ENCODE assay signal across 10 cellular contexts in genomic region chr3:131795382-131796085, GRCh38.
A peak's percentile ranks its signal among the peaks of the same experiment; 100 is the strongest.
DNase-seq lines count a peak whose midpoint lies in the region; ATAC-seq and TF ChIP-seq lines count a peak whose summit lies in the region.
"Had no signal": no experiment of that assay in that cellular context is flagged by ENCODE, and none has a peak within 500 bp of the region (broad histone marks: within the 10 kb centered on the region; RNA-seq: fewer than 3 reads in every experiment).

No MANE protein-coding gene starts in this region.

- peak; percentile 60 for ATAC-seq in HG02571 (IDR thresholded peaks at IDR 0.05; ENCODE audit: unreplicated experiment)
- no peak for ATAC-seq in activated CD4-positive, CD25-positive, alpha-beta regulatory T cell treated with anti-CD3 and anti-CD28 coated beads, Interleukin-2, amount 50 U/mL, for 24 hours

- H3K36me3 Mint-ChIP-seq in endodermal cell (ENCODE audit: low read depth), result no peaks in the 10 kb centered on the region
- H3K36me3 Mint-ChIP-seq: immature natural killer cell had no signal

- in situ Hi-C loops in GM13976 (cut with MboI; ENCODE audit: low sequenced_read_pairs, unreplicated experiment), result loop anchor here (10.0 kb wide), 1 partner anchor 229 kb away; no protein-coding TSS in a partner anchor

- 90 to 97% methylated on average over 3 of the region's 3 CpGs for WGBS in endodermal cell (ENCODE audit: insufficient coverage in 1 of 2, insufficient read length in 1 of 2), 2 experiments

- H3K36me3 ChIP-seq in endodermal cell (ENCODE audit: control insufficient read depth, insufficient read depth, low read length), result no peaks in the 10 kb centered on the region

- no peak overlapping the region for H3K4me3 Mint-ChIP-seq in endodermal cell
- H3K4me3 Mint-ChIP-seq: immature natural killer cell had no signal

- TF ChIP-seq CTCF in NB4 (IDR thresholded peaks at IDR 0.05; ENCODE audit: low read depth, low read length) (no peak), endodermal cell (conservative IDR thresholded peaks at IDR 0.05) (no peak), GM13976 (IDR thresholded peaks at IDR 0.05; ENCODE audit: borderline replicate concordance, control extremely low read depth, extremely low read depth, insufficient read depth, missing control alignments) (no peak)

- no peaks in the 10 kb centered on the region for H3K9me3 ChIP-seq in endodermal cell (ENCODE audit: control insufficient read depth, low read length)

- no peaks in the 10 kb centered on the region for H3K4me1 ChIP-seq in endodermal cell (ENCODE audit: control insufficient read depth, insufficient read depth, low read length)

- POLR2A ChIA-PET in HEK293T (lab: Yijun Ruan, JAX), result no interaction called here

- H3K4me1 Mint-ChIP-seq in endodermal cell, result peaks cover 7% of the 10 kb centered on the region

- no peaks in the 10 kb centered on the region for H3K9me3 Mint-ChIP-seq in endodermal cell
- H3K9me3 Mint-ChIP-seq: immature natural killer cell had no signal

- DNase-seq in DMS79 treated with DMSO at 0.1 percent for 48 hours (lab: John Stamatoyannopoulos, UW) (peak; percentile 97), NB4 (ENCODE audit: low read depth) (peak; percentile 64), endodermal cell (no peak), HEK293T (ENCODE audit: extremely low spot score) (no peak), 8988T (no peak), GM13976 (ENCODE audit: low spot score) (no peak)
- DNase-seq: NCI-H526 treated with DMSO at 0.1 percent for 48 hours had no signal

- no peak overlapping the region for H3K4me3 ChIP-seq in NB4 (ENCODE audit: low read depth, low read length)
- no peak overlapping the region for H3K4me3 ChIP-seq in endodermal cell (ENCODE audit: low read length)

- H3K9ac ChIP-seq in endodermal cell (ENCODE audit: extremely low read depth, low read length, poor library complexity, severe bottlenecking), result no peak overlapping the region

- no peak for TF ChIP-seq POLR2A in NB4 (IDR thresholded peaks at IDR 0.05; ENCODE audit: extremely low read depth, insufficient read length)

- CTCF ChIA-PET in HEK293T (lab: Yijun Ruan, JAX), result interaction anchor here (0.6 to 2.0 kb wide), 4 partner anchors 14 to 325 kb away, joined by 3 to 13 read pairs (median 3); no protein-coding TSS in a partner anchor

- H3K27me3 ChIP-seq in endodermal cell (ENCODE audit: control insufficient read depth, insufficient read depth, low read length, poor library complexity, severe bottlenecking), result peaks cover 5% of the 10 kb centered on the region

- no peaks in the 10 kb centered on the region for H3K27me3 Mint-ChIP-seq in endodermal cell (ENCODE audit: insufficient read depth)

- H3K27ac ChIP-seq in endodermal cell (ENCODE audit: low read depth, low read length), result peak overlapping the region; percentile 21

- no peak overlapping the region for H3K27ac Mint-ChIP-seq in endodermal cell
- H3K27ac Mint-ChIP-seq: immature natural killer cell had no signal

TF ChIP-seq in HEK293T, 16 proteins besides CTCF, POLR2A, EP300 and RAD21:
- TF ChIP-seq SUZ12 (IDR thresholded peaks at IDR 0.05) (no peak), ELF4 (IDR thresholded peaks at IDR 0.05) (no peak), PKNOX1 (IDR thresholded peaks at IDR 0.05) (no peak), LEF1 (IDR thresholded peaks at IDR 0.05; ENCODE audit: borderline replicate concordance) (no peak), FOXK2 (IDR thresholded peaks at IDR 0.05) (no peak), NFRKB (IDR thresholded peaks at IDR 0.05) (no peak), FOXA1 (IDR thresholded peaks at IDR 0.05) (no peak)

Comparison
In these comparisons a context has a peak if more than half of its experiments do, and no peak if none do; other contexts are left out.
1. DNase-seq: peak in DMS79 treated with DMSO at 0.1 percent for 48 hours (single experiment) and NB4 (single experiment); none in endodermal cell (single experiment), HEK293T (single experiment), 8988T (single experiment) and GM13976 (single experiment).